8 cellular contexts compared by ENCODE assay signal in genomic region chr7:102395958-102396709, GRCh38. TPM values are rescaled to one million over a fixed set of nuclear protein-coding genes. Genes with fewer than 3 reads are reported as not detected.
DNase-seq lines count a peak whose midpoint lies in the region; ATAC-seq, FAIRE-seq and TF ChIP-seq lines count a peak whose summit lies in the region.

PRKRIP1 (plus strand) TSS chr7:102396363; CDS start chr7:102396412, 49 bp downstream.

- H3K27me3 ChIP-seq in keratinocyte (ENCODE audit: control insufficient read depth, extremely low read depth, insufficient read depth, low read length): no peaks in the 10 kb centered on the region

- H3K9ac ChIP-seq in keratinocyte (ENCODE audit: control insufficient read depth, extremely low read depth, insufficient read depth, low read length): peak within 1 kb of the TSS; percentile 95

- peak within 1 kb of the TSS; percentile 90 for H3K27ac Mint-ChIP-seq in central memory CD8-positive, alpha-beta T cell (ENCODE audit: low read depth)

- peaks cover 14% of the 10 kb centered on the region for H3K4me1 Mint-ChIP-seq in central memory CD8-positive, alpha-beta T cell

- no peaks in the 10 kb centered on the region for H3K9me3 Mint-ChIP-seq in central memory CD8-positive, alpha-beta T cell

- dilution Hi-C loops in keratinocyte (cut with MboI; ENCODE audit: extremely low pct_ligation_motif_present, low sequenced_read_pairs): no loop called here

- FAIRE-seq in keratinocyte (lab: Jason Lieb, UNC): no peak

- H3K9me3 ChIP-seq in keratinocyte (ENCODE audit: control insufficient read depth, low read depth, low read length): no peaks in the 10 kb centered on the region

- TF ChIP-seq CTCF in AG10803 (conservative IDR thresholded peaks at IDR 0.05; ENCODE audit: low read length): no peak
- no peak for TF ChIP-seq CTCF in keratinocyte (optimal IDR thresholded peaks at IDR 0.05 in 1 of 3, IDR thresholded peaks at IDR 0.05 in 1 of 3, conservative IDR thresholded peaks at IDR 0.05 in 1 of 3; ENCODE audit: extremely low read depth in 1 of 3, insufficient read depth in 2 of 3, low read length in 3 of 3)

- peak; percentile 69 for TF ChIP-seq POLR2A in GM19099 (IDR thresholded peaks at IDR 0.05; ENCODE audit: extremely low read depth, insufficient read length, low read depth)

- DNase-seq in AG10803 (ENCODE audit: low read depth) (peak; percentile 90), NCI-H460 (ENCODE audit: extremely low read depth, low read depth) (peak; percentile 82), keratinocyte (ENCODE audit: low read depth, low spot score) (peak; percentile 7)
- peak; percentile 65 to 79 for DNase-seq in central memory CD8-positive, alpha-beta T cell (ENCODE audit: low spot score in 2 of 2)
- DNase-seq in stimulated activated CD4-positive, alpha-beta T cell treated with anti-CD3 and anti-CD28 coated beads, Interleukin-12 subunit alpha, Interleukin-12 subunit beta, amount 100 ng/mL, for 48 hours (ENCODE audit: low read depth in 2 of 3, low spot score in 1 of 3): peak; percentile 72 to 75 (median 75)

- H3K4me3 ChIP-seq in AG10803 (ENCODE audit: low read length) (peak within 1 kb of the TSS; percentile 99), keratinocyte (ENCODE audit: control insufficient read depth in 2 of 3, extremely low read depth in 1 of 3, insufficient read depth in 2 of 3, low read depth in 1 of 3, low read length in 3 of 3) (peak within 1 kb of the TSS; percentile 83 to 96 (median 84))

- H4K20me1 ChIP-seq in keratinocyte (ENCODE audit: control insufficient read depth, extremely low read depth, insufficient read depth, low read length): no peaks in the 10 kb centered on the region

- H3K79me2 ChIP-seq in keratinocyte (ENCODE audit: control insufficient read depth, insufficient read depth, low read length): peaks cover 13% of the 10 kb centered on the region

- peak within 1 kb of the TSS; percentile 90 for H3K4me3 Mint-ChIP-seq in central memory CD8-positive, alpha-beta T cell

- peak within 1 kb of the TSS; percentile 88 for H2AFZ ChIP-seq in keratinocyte (ENCODE audit: control insufficient read depth, low read length)

- H3K4me1 ChIP-seq in keratinocyte (ENCODE audit: control insufficient read depth, extremely low read depth, insufficient read depth, low read length): peaks cover 8% of the 10 kb centered on the region

- peaks cover 41% of the 10 kb centered on the region for H3K36me3 Mint-ChIP-seq in central memory CD8-positive, alpha-beta T cell (ENCODE audit: insufficient read depth)

- no peaks in the 10 kb centered on the region for H3K9me1 ChIP-seq in keratinocyte (ENCODE audit: control insufficient read depth, extremely low read depth, insufficient read depth, low read length)

- peak within 1 kb of the TSS; percentile 88 for H3K27ac ChIP-seq in keratinocyte (ENCODE audit: control insufficient read depth, insufficient read depth, low read length)

- peaks cover 12 to 15% of the 10 kb centered on the region in 2 experiments for H3K36me3 ChIP-seq in keratinocyte (ENCODE audit: control insufficient read depth in 2 of 2, extremely low read depth in 1 of 2, insufficient read depth in 2 of 2, low read length in 2 of 2)

- H3K27me3 Mint-ChIP-seq in central memory CD8-positive, alpha-beta T cell: no peaks in the 10 kb centered on the region

- peak within 1 kb of the TSS; percentile 74 for H3K4me2 ChIP-seq in keratinocyte (ENCODE audit: control insufficient read depth, extremely low read depth, insufficient read depth, low read depth, low read length)

- ATAC-seq in HG03378 (IDR thresholded peaks at IDR 0.05; ENCODE audit: unreplicated experiment): peak; percentile 93
- peak; percentile 95 to 96 for ATAC-seq in activated CD4-positive, CD25-positive, alpha-beta regulatory T cell treated with anti-CD3 and anti-CD28 coated beads, Interleukin-2, amount 50 U/mL, for 24 hours
- peak; percentile 99 for ATAC-seq in central memory CD8-positive, alpha-beta T cell (replicated peaks; ENCODE audit: extremely low read depth, poor library complexity, severe bottlenecking)

RNA-seq across cellular contexts. Expression of gene PRKRIP1, which starts in this region (rescaled TPM):
- 14.6 and 17.4 TPM in 2 replicates for total RNA-seq in NCI-H460 (2014; rRNA removed; shearing (Covaris generic))
- polyA plus RNA-seq in NCI-H460 (2014; cell fraction: nucleus; rRNA removed): 60.5 and 70.6 TPM in 2 replicates
- polyA plus RNA-seq in keratinocyte: 12.5 to 16.1 TPM (median 12.9 TPM) in 3 replicates
- polyA plus RNA-seq in keratinocyte (2011; ENCODE audit: low read depth): 36.8 TPM
- 4.7 and 6.4 TPM in 2 replicates for polyA plus RNA-seq in keratinocyte (2011; cell fraction: cytosol; rRNA removed)
- 62.4 and 69.4 TPM in 2 replicates for polyA plus RNA-seq in keratinocyte (2011; cell fraction: nucleus; rRNA removed)
- polyA plus RNA-seq in keratinocyte (2012; ENCODE audit: low replicate concordance): 12.4 and 14.7 TPM in 2 replicates
- 2.5 to 3.5 TPM (median 2.7 TPM) in 3 replicates for polyA minus RNA-seq in keratinocyte
- polyA minus RNA-seq in keratinocyte (2011; cell fraction: cytosol; rRNA and poly(A)+ RNA removed): 6.1 TPM
- polyA minus RNA-seq in keratinocyte (2011; cell fraction: nucleus; rRNA and poly(A)+ RNA removed): 8.3 and 8.8 TPM in 2 replicates

Comparison
In these comparisons a context has a peak if more than half of its experiments do, and no peak if none do; other contexts are left out.
1. Peak in every context shown above with its lines: DNase-seq, ATAC-seq, H3K4me3 ChIP-seq and H3K27ac ChIP-seq.
2. DNase-seq: peak in every context shown above with its lines; median percentile 90 in AG10803; 82 in NCI-H460; 75 in stimulated activated CD4-positive, alpha-beta T cell treated with anti-CD3 and anti-CD28 coated beads, Interleukin-12 subunit alpha, Interleukin-12 subunit beta, amount 100 ng/mL, for 48 hours; 72 in central memory CD8-positive, alpha-beta T cell; 7 in keratinocyte.